In genomic region chr19:42111811-42112210, GRCh38 we compare ENCODE assay signal across 12 cellular contexts. TPM values are rescaled to one million over a fixed set of nuclear protein-coding genes. Genes with fewer than 3 reads are reported as not detected.
DNase-seq lines count a peak whose midpoint lies in the region; ATAC-seq and FAIRE-seq lines count a peak whose summit lies in the region.
"Had no signal": no experiment of that assay in that cellular context is flagged by ENCODE, and none has a peak within 500 bp of the region (broad histone marks: within the 10 kb centered on the region; RNA-seq: fewer than 3 reads in every experiment).

No MANE protein-coding gene starts in this region.

- intact Hi-C loops in dendritic cell treated with granulocyte-macrophage colony-stimulating factor and Interleukin-4, amounts not matched to agents 40 ng/mL and 50 ng/mL, for 4 days (cut with micrococcal nuclease): no loop called here

- no peaks in the 10 kb centered on the region for H3K9me3 Mint-ChIP-seq in activated naive CD4-positive, alpha-beta T cell treated with anti-CD3 and anti-CD28 coated beads, Interleukin-2, amount 50 U/mL, for 72 hours
- no peaks in the 10 kb centered on the region for H3K9me3 Mint-ChIP-seq in dendritic cell treated with granulocyte-macrophage colony-stimulating factor and Interleukin-4, amounts not matched to agents 40 ng/mL and 50 ng/mL, for 4 days
- no peaks in the 10 kb centered on the region for H3K9me3 Mint-ChIP-seq in stimulated activated naive B cell treated with anti-CD40 and anti-IgM and Interleukin-4, amounts not matched to agents 10 μg/mL and 1 μg/mL and 100 μg/mL, for 72 hours
- H3K9me3 Mint-ChIP-seq: neural progenitor cell had no signal

- ATAC-seq in activated naive CD4-positive, alpha-beta T cell treated with anti-CD3 and anti-CD28 coated beads, Interleukin-2, amount 50 U/mL, for 72 hours: no peak
- ATAC-seq in stimulated activated naive B cell treated with anti-CD40 and anti-IgM and Interleukin-4, amounts not matched to agents 10 μg/mL and 1 μg/mL and 100 μg/mL, for 72 hours (replicated peaks): no peak

- peak overlapping the region; percentile 16 to 71 for H3K27ac Mint-ChIP-seq in activated naive CD4-positive, alpha-beta T cell treated with anti-CD3 and anti-CD28 coated beads, Interleukin-2, amount 50 U/mL, for 72 hours
- H3K27ac Mint-ChIP-seq in dendritic cell treated with granulocyte-macrophage colony-stimulating factor and Interleukin-4, amounts not matched to agents 40 ng/mL and 50 ng/mL, for 4 days: peak overlapping the region; percentile 2
- H3K27ac Mint-ChIP-seq in stimulated activated naive B cell treated with anti-CD40 and anti-IgM and Interleukin-4, amounts not matched to agents 10 μg/mL and 1 μg/mL and 100 μg/mL, for 72 hours: peak overlapping the region; percentile 88

- peaks cover 57% of the 10 kb centered on the region for H3K4me1 Mint-ChIP-seq in dendritic cell treated with granulocyte-macrophage colony-stimulating factor and Interleukin-4, amounts not matched to agents 40 ng/mL and 50 ng/mL, for 4 days (ENCODE audit: low read depth)
- H3K4me1 Mint-ChIP-seq in stimulated activated naive B cell treated with anti-CD40 and anti-IgM and Interleukin-4, amounts not matched to agents 10 μg/mL and 1 μg/mL and 100 μg/mL, for 72 hours: peaks cover 61 to 88% of the 10 kb centered on the region in 2 donors

- no peaks in the 10 kb centered on the region for H3K27me3 Mint-ChIP-seq in dendritic cell treated with granulocyte-macrophage colony-stimulating factor and Interleukin-4, amounts not matched to agents 40 ng/mL and 50 ng/mL, for 4 days
- no peaks in the 10 kb centered on the region for H3K27me3 Mint-ChIP-seq in stimulated activated naive B cell treated with anti-CD40 and anti-IgM and Interleukin-4, amounts not matched to agents 10 μg/mL and 1 μg/mL and 100 μg/mL, for 72 hours

- no peak for DNase-seq in activated naive CD4-positive, alpha-beta T cell treated with anti-CD3 and anti-CD28 coated beads, Interleukin-2, amount 50 U/mL, for 72 hours (ENCODE audit: low spot score in 2 of 2)
- no peak for DNase-seq in activated naive CD4-positive, alpha-beta T cell (lab: John Stamatoyannopoulos, UW)
- DNase-seq in RCC 7860 (ENCODE audit: low spot score) (peak; percentile 31), NCI-H524 treated with DMSO at 0.1 percent for 48 hours (lab: John Stamatoyannopoulos, UW) (no peak), NCI-H510A treated with DMSO at 0.1 percent for 48 hours (lab: John Stamatoyannopoulos, UW) (no peak)
- DNase-seq in stimulated activated naive B cell treated with anti-CD40 and anti-IgM and Interleukin-4, amounts not matched to agents 10 μg/mL and 1 μg/mL and 100 μg/mL, for 72 hours: no peak
- DNase-seq in stimulated activated CD4-positive, alpha-beta T cell treated with anti-CD3 and anti-CD28 coated beads, Interleukin-1b, Interleukin-23, amount 100 ng/mL, for 48 hours: no peak
- DNase-seq: C1 segment of cervical spinal cord, NCI-H510A, SIG-M5 had no signal

- FAIRE-seq in RCC 7860 (lab: Jason Lieb, UNC): no peak

- no peak overlapping the region for H3K4me3 Mint-ChIP-seq in dendritic cell treated with granulocyte-macrophage colony-stimulating factor and Interleukin-4, amounts not matched to agents 40 ng/mL and 50 ng/mL, for 4 days
- no peak overlapping the region for H3K4me3 Mint-ChIP-seq in stimulated activated naive B cell treated with anti-CD40 and anti-IgM and Interleukin-4, amounts not matched to agents 10 μg/mL and 1 μg/mL and 100 μg/mL, for 72 hours
- H3K4me3 Mint-ChIP-seq: neural progenitor cell had no signal

- peaks cover 7 to 20% of the 10 kb centered on the region in 2 donors for H3K36me3 Mint-ChIP-seq in activated naive CD4-positive, alpha-beta T cell treated with anti-CD3 and anti-CD28 coated beads, Interleukin-2, amount 50 U/mL, for 72 hours
- peaks cover 70% of the 10 kb centered on the region for H3K36me3 Mint-ChIP-seq in dendritic cell treated with granulocyte-macrophage colony-stimulating factor and Interleukin-4, amounts not matched to agents 40 ng/mL and 50 ng/mL, for 4 days (ENCODE audit: low read depth)
- peaks cover 51 to 66% of the 10 kb centered on the region in 2 donors for H3K36me3 Mint-ChIP-seq in stimulated activated naive B cell treated with anti-CD40 and anti-IgM and Interleukin-4, amounts not matched to agents 10 μg/mL and 1 μg/mL and 100 μg/mL, for 72 hours
- H3K36me3 Mint-ChIP-seq: neural progenitor cell had no signal

RNA-seq across cellular contexts. Expression of gene POU2F2, which starts 20.4 kb away (rescaled TPM):
- total RNA-seq in activated naive CD4-positive, alpha-beta T cell treated with anti-CD3 and anti-CD28 coated beads, Interleukin-2, amount 50 U/mL, for 72 hours: 10 to 100 TPM; 34.2 to 39.6 TPM

RNA-seq across cellular contexts. Expression of gene ZNF574, which starts 35.8 kb away (rescaled TPM):
- 10 to 100 TPM; 12.5 to 13.9 TPM for total RNA-seq in activated naive CD4-positive, alpha-beta T cell treated with anti-CD3 and anti-CD28 coated beads, Interleukin-2, amount 50 U/mL, for 72 hours

RNA-seq across cellular contexts. Expression of gene GRIK5, which starts 41.8 kb away (rescaled TPM):
- 1 to 10 TPM; 3.5 to 4.0 TPM for total RNA-seq in activated naive CD4-positive, alpha-beta T cell treated with anti-CD3 and anti-CD28 coated beads, Interleukin-2, amount 50 U/mL, for 72 hours

Comparison
In these comparisons a context has a peak if more than half of its experiments do, and no peak if none do; other contexts are left out.
1. H3K27ac Mint-ChIP-seq: peak in every context shown above with its lines; median percentile 88 in stimulated activated naive B cell treated with anti-CD40 and anti-IgM and Interleukin-4, amounts not matched to agents 10 μg/mL and 1 μg/mL and 100 μg/mL, for 72 hours; 44 in activated naive CD4-positive, alpha-beta T cell treated with anti-CD3 and anti-CD28 coated beads, Interleukin-2, amount 50 U/mL, for 72 hours; 2 in dendritic cell treated with granulocyte-macrophage colony-stimulating factor and Interleukin-4, amounts not matched to agents 40 ng/mL and 50 ng/mL, for 4 days.